ENCODE assay signal across 39 cellular contexts in the genomic region with DNA sequence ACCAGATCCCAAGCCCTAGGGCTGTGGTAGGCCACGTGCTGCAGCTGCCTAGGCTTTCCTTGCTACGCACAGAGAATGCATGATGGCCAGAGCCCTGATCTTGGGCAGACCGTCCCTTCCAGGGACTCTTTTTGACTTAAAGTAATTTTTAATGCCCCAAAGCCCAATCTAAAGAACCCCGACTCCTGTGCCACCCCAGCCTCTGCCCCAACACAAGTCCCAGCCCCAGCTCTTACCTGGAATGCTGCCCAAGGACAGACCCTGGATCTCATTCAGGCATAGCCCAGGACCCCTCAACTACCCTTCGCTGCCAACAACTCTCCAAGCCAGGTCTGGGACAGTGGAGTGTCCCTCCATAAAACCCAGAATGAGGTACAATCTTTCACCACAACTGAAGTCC.
"Had no signal": no experiment of that assay in that cellular context is flagged by ENCODE, and none has a peak within 500 bp of the region (broad histone marks: within the 10 kb centered on the region; RNA-seq: fewer than 3 reads in every experiment).

No MANE protein-coding gene starts in this region.

- H3K27me3 ChIP-seq: ascending aorta, cardiac muscle cell had no signal

- DNase-seq: activated B cell treated with CpG ODN at 0.5 μM for 24 hours; activated CD4-positive, alpha-beta memory T cell treated with anti-CD3 and anti-CD28 coated beads for 36 hours; activated CD4-positive, alpha-beta T cell treated with anti-CD3 and anti-CD28 coated beads for 4 hours; activated CD4-positive, alpha-beta T cell treated with anti-CD3 and anti-CD28 coated beads, Interleukin-2, amount 10 ng/mL, durations not matched to agents 24 days and 14 days; activated CD4-positive, alpha-beta T cell treated with anti-CD3 and anti-CD28 coated beads, Interleukin-2, amount 50 U/mL, for 1 hour; activated CD4-positive, alpha-beta T cell treated with anti-CD3 and anti-CD28 coated beads, Interleukin-2, amount 50 U/mL, for 4 hours; activated CD4-positive, CD25-positive, alpha-beta regulatory T cell treated with anti-CD3 and anti-CD28 coated beads, Interleukin-2, amount 50 U/mL, for 72 hours; activated CD8-positive, alpha-beta memory T cell treated with anti-CD3 and anti-CD28 coated beads, Interleukin-2, amount 50 U/mL, for 4 hours; activated CD8-positive, alpha-beta T cell treated with anti-CD3 and anti-CD28 coated beads for 36 hours; activated effector memory CD4-positive, alpha-beta T cell treated with anti-CD3 and anti-CD28 coated beads, Interleukin-2, amount 50 U/mL, for 16 hours; activated gamma-delta T cell treated with Interleukin-2 at 50 U/mL for 16 hours; activated naive CD4-positive, alpha-beta T cell; activated naive CD4-positive, alpha-beta T cell treated with anti-CD3 and anti-CD28 coated beads, Interleukin-2, amount 10 ng/mL, durations not matched to agents 7 days and 5 days; activated naive CD8-positive, alpha-beta T cell treated with anti-CD3 and anti-CD28 coated beads, Interleukin-2, amount 10 ng/mL, durations not matched to agents 7 days and 5 days; activated naive CD8-positive, alpha-beta T cell treated with anti-CD3 and anti-CD28 coated beads, Interleukin-2, amount 50 U/mL, for 24 hours; activated T-cell treated with anti-CD3 and anti-CD28 coated beads for 4 hours; activated T-cell treated with anti-CD3 and anti-CD28 coated beads, Interleukin-2, amount 50 U/mL, for 1 hour; activated T-cell treated with anti-CD3 and anti-CD28 coated beads, Interleukin-2, amount 50 U/mL, for 4 hours; activated T-cell treated with anti-CD3 and anti-CD28 coated beads, Interleukin-2, amount 50 U/mL, for 72 hours; amygdala; anterior cingulate cortex; caudate nucleus; cerebellar nuclear complex; T-helper 1 cell; T-helper 2 cell; T-helper 9 cell had no signal

- FAIRE-seq: bronchial epithelial cell, TTC549 had no signal

- H3K4me1 Mint-ChIP-seq: activated B cell treated with CpG ODN at 0.5 μM for 24 hours; activated CD4-positive, alpha-beta T cell treated with anti-CD3 and anti-CD28 coated beads, Interleukin-2, amount 10 ng/mL, durations not matched to agents 24 days and 14 days; activated naive CD4-positive, alpha-beta T cell treated with anti-CD3 and anti-CD28 coated beads, Interleukin-2, amount 50 U/mL, for 24 hours; activated naive CD8-positive, alpha-beta T cell treated with anti-CD3 and anti-CD28 coated beads, Interleukin-2, amount 50 U/mL, for 24 hours; activated T-helper 17 cell treated with anti-CD3 and anti-CD28 coated beads, Interleukin-2, amount 50 U/mL, for 72 hours; brain; central memory CD8-positive, alpha-beta T cell had no signal

- H3K9me3 Mint-ChIP-seq: activated B cell treated with CpG ODN at 0.5 μM for 24 hours; activated CD4-positive, alpha-beta memory T cell treated with anti-CD3 and anti-CD28 coated beads for 36 hours; activated CD4-positive, alpha-beta T cell treated with anti-CD3 and anti-CD28 coated beads, Interleukin-2, amount 10 ng/mL, durations not matched to agents 24 days and 14 days; activated CD8-positive, alpha-beta T cell treated with anti-CD3 and anti-CD28 coated beads for 36 hours; activated naive CD4-positive, alpha-beta T cell treated with anti-CD3 and anti-CD28 coated beads, Interleukin-2, amount 10 ng/mL, durations not matched to agents 7 days and 5 days; activated naive CD4-positive, alpha-beta T cell treated with anti-CD3 and anti-CD28 coated beads, Interleukin-2, amount 50 U/mL, for 24 hours; activated naive CD8-positive, alpha-beta T cell treated with anti-CD3 and anti-CD28 coated beads, Interleukin-2, amount 10 ng/mL, durations not matched to agents 7 days and 5 days; activated naive CD8-positive, alpha-beta T cell treated with anti-CD3 and anti-CD28 coated beads, Interleukin-2, amount 50 U/mL, for 24 hours; activated T-cell treated with anti-CD3 and anti-CD28 coated beads, Interleukin-2, amount 50 U/mL, for 4 hours; activated T-cell treated with anti-CD3 and anti-CD28 coated beads, Interleukin-2, amount 50 U/mL, for 72 hours; activated T-helper 1 cell treated with anti-CD3 and anti-CD28 coated beads, Interleukin-12 subunit alpha, Interleukin-12 subunit beta, Interleukin-2, Interleukin-4 antibody, amounts not matched to agents 30 ng/mL and 10 ng/mL and 1 ng/mL, durations not matched to agents 14 hours and 24 hours and 36 hours; activated T-helper 17 cell treated with anti-CD3 and anti-CD28 coated beads, Interleukin-2, amount 50 U/mL, for 72 hours; central memory CD8-positive, alpha-beta T cell; T-helper 1 cell treated with Interleukin-12 subunit alpha and Interleukin-12 subunit beta and Interleukin-4 antibody, amounts not matched to agents 30 μg/mL and 1 μg/mL, for 36 hours; T-helper 2 cell treated with Interferon-gamma antibody and Interleukin-4, amounts not matched to agents 5 μg/mL and 100 μg/mL, for 36 hours had no signal

- H3K27ac Mint-ChIP-seq: activated B cell treated with CpG ODN at 0.5 μM for 24 hours; activated CD4-positive, alpha-beta memory T cell treated with anti-CD3 and anti-CD28 coated beads for 36 hours; activated CD4-positive, alpha-beta T cell treated with anti-CD3 and anti-CD28 coated beads, Interleukin-2, amount 10 ng/mL, durations not matched to agents 24 days and 14 days; activated CD8-positive, alpha-beta T cell treated with anti-CD3 and anti-CD28 coated beads for 36 hours; activated naive CD4-positive, alpha-beta T cell treated with anti-CD3 and anti-CD28 coated beads, Interleukin-2, amount 10 ng/mL, durations not matched to agents 7 days and 5 days; activated naive CD4-positive, alpha-beta T cell treated with anti-CD3 and anti-CD28 coated beads, Interleukin-2, amount 50 U/mL, for 24 hours; activated naive CD8-positive, alpha-beta T cell; activated naive CD8-positive, alpha-beta T cell treated with anti-CD3 and anti-CD28 coated beads, Interleukin-2, amount 10 ng/mL, durations not matched to agents 7 days and 5 days; activated naive CD8-positive, alpha-beta T cell treated with anti-CD3 and anti-CD28 coated beads, Interleukin-2, amount 50 U/mL, for 24 hours; activated T-cell treated with anti-CD3 and anti-CD28 coated beads, Interleukin-2, amount 50 U/mL, for 72 hours; activated T-helper 1 cell treated with anti-CD3 and anti-CD28 coated beads, Interleukin-12 subunit alpha, Interleukin-12 subunit beta, Interleukin-2, Interleukin-4 antibody, amounts not matched to agents 30 ng/mL and 10 ng/mL and 1 ng/mL, durations not matched to agents 14 hours and 24 hours and 36 hours; activated T-helper 17 cell treated with anti-CD3 and anti-CD28 coated beads, Interleukin-2, amount 50 U/mL, for 72 hours; brain; T-helper 1 cell treated with Interleukin-12 subunit alpha and Interleukin-12 subunit beta and Interleukin-4 antibody, amounts not matched to agents 30 μg/mL and 1 μg/mL, for 36 hours; T-helper 2 cell treated with Interferon-gamma antibody and Interleukin-4, amounts not matched to agents 5 μg/mL and 100 μg/mL, for 36 hours had no signal

- H3K9me3 ChIP-seq: ascending aorta had no signal

- H3K36me3 Mint-ChIP-seq: activated CD4-positive, alpha-beta memory T cell treated with anti-CD3 and anti-CD28 coated beads for 36 hours; activated naive CD4-positive, alpha-beta T cell treated with anti-CD3 and anti-CD28 coated beads, Interleukin-2, amount 10 ng/mL, durations not matched to agents 7 days and 5 days; activated naive CD4-positive, alpha-beta T cell treated with anti-CD3 and anti-CD28 coated beads, Interleukin-2, amount 50 U/mL, for 24 hours; activated naive CD8-positive, alpha-beta T cell; activated naive CD8-positive, alpha-beta T cell treated with anti-CD3 and anti-CD28 coated beads, Interleukin-2, amount 10 ng/mL, durations not matched to agents 7 days and 5 days; brain had no signal

- H3K4me3 Mint-ChIP-seq: activated B cell treated with CpG ODN at 0.5 μM for 24 hours; activated CD4-positive, alpha-beta memory T cell treated with anti-CD3 and anti-CD28 coated beads for 36 hours; activated CD4-positive, alpha-beta T cell treated with anti-CD3 and anti-CD28 coated beads, Interleukin-2, amount 10 ng/mL, durations not matched to agents 24 days and 14 days; activated CD8-positive, alpha-beta T cell treated with anti-CD3 and anti-CD28 coated beads for 36 hours; activated naive CD4-positive, alpha-beta T cell treated with anti-CD3 and anti-CD28 coated beads, Interleukin-2, amount 10 ng/mL, durations not matched to agents 7 days and 5 days; activated naive CD4-positive, alpha-beta T cell treated with anti-CD3 and anti-CD28 coated beads, Interleukin-2, amount 50 U/mL, for 24 hours; activated naive CD8-positive, alpha-beta T cell; activated naive CD8-positive, alpha-beta T cell treated with anti-CD3 and anti-CD28 coated beads, Interleukin-2, amount 10 ng/mL, durations not matched to agents 7 days and 5 days; activated naive CD8-positive, alpha-beta T cell treated with anti-CD3 and anti-CD28 coated beads, Interleukin-2, amount 50 U/mL, for 24 hours; activated T-cell treated with anti-CD3 and anti-CD28 coated beads, Interleukin-2, amount 50 U/mL, for 4 hours; activated T-cell treated with anti-CD3 and anti-CD28 coated beads, Interleukin-2, amount 50 U/mL, for 72 hours; activated T-helper 1 cell treated with anti-CD3 and anti-CD28 coated beads, Interleukin-12 subunit alpha, Interleukin-12 subunit beta, Interleukin-2, Interleukin-4 antibody, amounts not matched to agents 30 ng/mL and 10 ng/mL and 1 ng/mL, durations not matched to agents 14 hours and 24 hours and 36 hours; activated T-helper 17 cell treated with anti-CD3 and anti-CD28 coated beads, Interleukin-2, amount 50 U/mL, for 72 hours; brain; central memory CD8-positive, alpha-beta T cell; T-helper 1 cell treated with Interleukin-12 subunit alpha and Interleukin-12 subunit beta and Interleukin-4 antibody, amounts not matched to agents 30 μg/mL and 1 μg/mL, for 36 hours; T-helper 2 cell treated with Interferon-gamma antibody and Interleukin-4, amounts not matched to agents 5 μg/mL and 100 μg/mL, for 36 hours had no signal

- H3K4me3 ChIP-seq: ascending aorta, cardiac muscle cell had no signal

- H3K27ac ChIP-seq: ascending aorta, cardiac muscle cell, VCaP had no signal

- H3K36me3 ChIP-seq: ascending aorta, cardiac muscle cell had no signal

- H3K4me1 ChIP-seq: ascending aorta had no signal
